Comparison of ENCODE assay signal across 12 cellular contexts in genomic region chr19:6588508-6589345, GRCh38. TPM values are rescaled to one million over a fixed set of nuclear protein-coding genes. Genes with fewer than 3 reads are reported as not detected.
DNase-seq lines count a peak whose midpoint lies in the region; ATAC-seq and TF ChIP-seq lines count a peak whose summit lies in the region.
"Had no signal": no experiment of that assay in that cellular context is flagged by ENCODE, and none has a peak within 500 bp of the region (broad histone marks: within the 10 kb centered on the region; RNA-seq: fewer than 3 reads in every experiment).

No MANE protein-coding gene starts in this region.

- no peaks in the 10 kb centered on the region for H3K9me3 ChIP-seq in smooth muscle cell (replicated peaks; ENCODE audit: low read depth)

- no peak overlapping the region for H3K9ac ChIP-seq in smooth muscle cell (ENCODE audit: low read depth)

- no peaks in the 10 kb centered on the region for H3K79me2 ChIP-seq in smooth muscle cell (ENCODE audit: low read depth)

- no peak for TF ChIP-seq CTCF in astrocyte of the spinal cord (IDR thresholded peaks at IDR 0.05; ENCODE audit: low read depth, low read length)
- TF ChIP-seq CTCF in smooth muscle cell (IDR thresholded peaks at IDR 0.05; ENCODE audit: borderline replicate concordance, insufficient read depth, poor library complexity, severe bottlenecking): no peak

- DNase-seq in activated T-cell treated with anti-CD3 and anti-CD28 coated beads, Interleukin-2, amount 50 U/mL, for 24 hours: no peak
- no peak for DNase-seq in activated T-cell treated with anti-CD3 and anti-CD28 coated beads, Interleukin-2, amount 50 U/mL, for 1 hour
- DNase-seq in NOMO-1 treated with DMSO at 0.1 percent for 48 hours (lab: John Stamatoyannopoulos, UW; ENCODE audit: unreplicated experiment) (peak; percentile 63), astrocyte of the spinal cord (ENCODE audit: low read depth, low spot score) (no peak), smooth muscle cell (lab: John Stamatoyannopoulos, UW; ENCODE audit: unreplicated experiment) (no peak), Right ventricle myocardium superior (no peak), NCI-H2107 (lab: John Stamatoyannopoulos, UW) (no peak), NCI-H345 (lab: John Stamatoyannopoulos, UW) (no peak)
- DNase-seq: activated CD4-positive, CD25-positive, alpha-beta regulatory T cell treated with anti-CD3 and anti-CD28 coated beads, Interleukin-2, amount 50 U/mL, for 72 hours; NCI-H524 had no signal

- H3K4me1 ChIP-seq in smooth muscle cell (ENCODE audit: low read depth): peaks cover 6% of the 10 kb centered on the region

- intact Hi-C loops in Right ventricle myocardium superior (cut with DNase I): no loop called here

- H3K27me3 ChIP-seq in smooth muscle cell (ENCODE audit: low read depth): peaks cover 83% of the 10 kb centered on the region

- peak overlapping the region; percentile 5 for H3K4me3 ChIP-seq in astrocyte of the spinal cord (ENCODE audit: low read depth, low read length)
- H3K4me3 ChIP-seq in smooth muscle cell: no peak overlapping the region

- H3K4me3 Mint-ChIP-seq in activated T-cell treated with anti-CD3 and anti-CD28 coated beads, Interleukin-2, amount 50 U/mL, for 24 hours: peak overlapping the region; percentile 76

- H3K36me3 ChIP-seq in smooth muscle cell (ENCODE audit: low read depth): no peaks in the 10 kb centered on the region

- WGBS in smooth muscle cell (ENCODE audit: low lambda C conversion rate): 3% methylated on average over 20 of the region's 20 CpGs

- peaks cover 59% of the 10 kb centered on the region for H3K4me1 Mint-ChIP-seq in activated T-cell treated with anti-CD3 and anti-CD28 coated beads, Interleukin-2, amount 50 U/mL, for 24 hours (ENCODE audit: low read depth)

- peak overlapping the region; percentile 50 for H3K4me2 ChIP-seq in smooth muscle cell

- no peaks in the 10 kb centered on the region for H4K20me1 ChIP-seq in smooth muscle cell (ENCODE audit: low read depth)

- H3K9me3 Mint-ChIP-seq in activated T-cell treated with anti-CD3 and anti-CD28 coated beads, Interleukin-2, amount 50 U/mL, for 24 hours: no peaks in the 10 kb centered on the region

- no peaks in the 10 kb centered on the region for H3K36me3 Mint-ChIP-seq in activated T-cell treated with anti-CD3 and anti-CD28 coated beads, Interleukin-2, amount 50 U/mL, for 24 hours (ENCODE audit: low read depth)

- ATAC-seq in Right ventricle myocardium superior (ENCODE audit: poor library complexity): no peak

- in situ Hi-C loops in astrocyte of the spinal cord (cut with HindIII; ENCODE audit: low sequenced_read_pairs): no loop called here

- H3K27me3 Mint-ChIP-seq in activated T-cell treated with anti-CD3 and anti-CD28 coated beads, Interleukin-2, amount 50 U/mL, for 24 hours: peaks cover 77% of the 10 kb centered on the region

- no peak overlapping the region for H3K27ac Mint-ChIP-seq in activated T-cell treated with anti-CD3 and anti-CD28 coated beads, Interleukin-2, amount 50 U/mL, for 24 hours

- H3K27ac ChIP-seq in smooth muscle cell (ENCODE audit: low read depth): no peak overlapping the region
- H3K27ac ChIP-seq: C4-2B had no signal

- no peak overlapping the region for H2AFZ ChIP-seq in smooth muscle cell (ENCODE audit: low read depth)

- H3F3A ChIP-seq in smooth muscle cell (ENCODE audit: low read depth): no peaks in the 10 kb centered on the region

RNA-seq across cellular contexts. Expression of gene CD70, which starts 2.2 kb away (rescaled TPM):
- 0.54 TPM in 1 of 2 replicates, not detected in the other for total RNA-seq in smooth muscle cell
- polyA plus RNA-seq in smooth muscle cell: not detected in 2 replicates
- not detected for total RNA-seq in Right ventricle myocardium superior
- total RNA-seq: HT-29 had no signal

RNA-seq across cellular contexts. Expression of gene TNFSF9, which starts 57.9 kb away (rescaled TPM):
- total RNA-seq in smooth muscle cell (1.3 and 3.4 TPM in 2 replicates), Right ventricle myocardium superior (0.51 TPM)
- 4.6 and 7.3 TPM in 2 replicates for polyA plus RNA-seq in smooth muscle cell
